8 cellular contexts compared by ENCODE assay signal in genomic region chr19:46659151-46660007, GRCh38. TPM values are rescaled to one million over a fixed set of nuclear protein-coding genes. Genes with fewer than 3 reads are reported as not detected.
A peak's percentile ranks its signal among the peaks of the same experiment; 100 is the strongest.
DNase-seq lines count a peak whose midpoint lies in the region; ATAC-seq and TF ChIP-seq lines count a peak whose summit lies in the region.

No MANE protein-coding gene starts in this region.

- H3K36me3 ChIP-seq in WERI-Rb-1 (no peaks in the 10 kb centered on the region), right atrium auricular region (no peaks in the 10 kb centered on the region), gastrocnemius medialis (no peaks in the 10 kb centered on the region)

- TF ChIP-seq POLR2A in gastrocnemius medialis (IDR thresholded peaks at IDR 0.05): no peak

- H3K9me3 ChIP-seq in WERI-Rb-1 (ENCODE audit: severe bottlenecking) (no peaks in the 10 kb centered on the region), right atrium auricular region (no peaks in the 10 kb centered on the region), gastrocnemius medialis (no peaks in the 10 kb centered on the region)

- CTCF ChIA-PET in activated CD8-positive, alpha-beta memory T cell treated with anti-CD3 and anti-CD28 coated beads, Interleukin-2, amount 10 ng/mL, durations not matched to agents 7 days and 5 days (lab: Charles Lee): interaction anchor here (1.2 to 6.8 kb wide), 3 partner anchors 37 to 94 kb away, joined by 4 to 169 read pairs (median 15); no protein-coding TSS in a partner anchor

- peaks cover 43% of the 10 kb centered on the region for H3K27me3 Mint-ChIP-seq in activated CD8-positive, alpha-beta memory T cell treated with anti-CD3 and anti-CD28 coated beads, Interleukin-2, amount 10 ng/mL, durations not matched to agents 7 days and 5 days

- peaks cover 19% of the 10 kb centered on the region for H3K4me1 Mint-ChIP-seq in activated CD8-positive, alpha-beta memory T cell treated with anti-CD3 and anti-CD28 coated beads, Interleukin-2, amount 10 ng/mL, durations not matched to agents 7 days and 5 days

- no peak for DNase-seq in activated CD8-positive, alpha-beta memory T cell treated with anti-CD3 and anti-CD28 coated beads, Interleukin-2, amount 10 ng/mL, durations not matched to agents 7 days and 5 days
- DNase-seq in activated CD8-positive, alpha-beta memory T cell treated with anti-CD3 and anti-CD28 coated beads, Interleukin-2, amount 50 U/mL, for 48 hours: no peak
- DNase-seq in WERI-Rb-1: peak; percentile 73
- no peak for DNase-seq in right atrium auricular region (ENCODE audit: low spot score)
- DNase-seq in gastrocnemius medialis: no peak
- no peak for DNase-seq in COR-L47 (lab: John Stamatoyannopoulos, UW)
- no peak for DNase-seq in NCI-H1048 (lab: John Stamatoyannopoulos, UW)

- H3K4me3 ChIP-seq in WERI-Rb-1 (ENCODE audit: low read depth, low read length) (peak overlapping the region; percentile 73), right atrium auricular region (peak overlapping the region; percentile 67 to 84), gastrocnemius medialis (peak overlapping the region; percentile 19 to 74 (median 64))

- intact Hi-C loops in gastrocnemius medialis (cut with DNase I; ENCODE audit: low total_unique reads): no loop called here

- H3K27ac ChIP-seq in WERI-Rb-1: peak overlapping the region; percentile 51
- H3K27ac ChIP-seq in right atrium auricular region: peak overlapping the region; percentile 86 to 88
- H3K27ac ChIP-seq in gastrocnemius medialis: no peak overlapping the region

- H3K36me3 Mint-ChIP-seq in activated CD8-positive, alpha-beta memory T cell treated with anti-CD3 and anti-CD28 coated beads, Interleukin-2, amount 10 ng/mL, durations not matched to agents 7 days and 5 days: no peaks in the 10 kb centered on the region

- ATAC-seq in activated CD8-positive, alpha-beta memory T cell treated with anti-CD3 and anti-CD28 coated beads, Interleukin-2, amount 10 ng/mL, durations not matched to agents 7 days and 5 days: no peak
- ATAC-seq in gastrocnemius medialis (no peak), HG02642 (IDR thresholded peaks at IDR 0.05; ENCODE audit: poor library complexity, unreplicated experiment) (no peak)

- in situ Hi-C loops in gastrocnemius medialis (cut with MboI; ENCODE audit: low sequenced_read_pairs in 4 of 4): loop anchor here (5.0 to 10.0 kb wide), 4 partner anchors 42 to 125 kb away; no protein-coding TSS in a partner anchor

- peaks cover 0 to 43% of the 10 kb centered on the region in 2 donors for H3K4me1 ChIP-seq in right atrium auricular region
- peaks cover 17 to 18% of the 10 kb centered on the region in 2 donors for H3K4me1 ChIP-seq in gastrocnemius medialis

- no peaks in the 10 kb centered on the region for H3K27me3 ChIP-seq in WERI-Rb-1 (ENCODE audit: insufficient read depth, low read depth, severe bottlenecking)
- no peaks in the 10 kb centered on the region for H3K27me3 ChIP-seq in right atrium auricular region
- H3K27me3 ChIP-seq in gastrocnemius medialis: peaks cover 14 to 20% (median 16%) of the 10 kb centered on the region in 3 donors

- TF ChIP-seq CTCF in WERI-Rb-1 (IDR thresholded peaks at IDR 0.05; ENCODE audit: low read depth, low read length) (no peak), right atrium auricular region (IDR thresholded peaks at IDR 0.05) (no peak), gastrocnemius medialis (IDR thresholded peaks at IDR 0.05 in 4 of 5, conservative IDR thresholded peaks at IDR 0.05 in 1 of 5) (no peak)

- H3K4me3 Mint-ChIP-seq in activated CD8-positive, alpha-beta memory T cell treated with anti-CD3 and anti-CD28 coated beads, Interleukin-2, amount 10 ng/mL, durations not matched to agents 7 days and 5 days: peak overlapping the region; percentile 18

- H3K9me3 Mint-ChIP-seq in activated CD8-positive, alpha-beta memory T cell treated with anti-CD3 and anti-CD28 coated beads, Interleukin-2, amount 10 ng/mL, durations not matched to agents 7 days and 5 days (ENCODE audit: low read depth): no peaks in the 10 kb centered on the region

- no peak overlapping the region for H3K27ac Mint-ChIP-seq in activated CD8-positive, alpha-beta memory T cell treated with anti-CD3 and anti-CD28 coated beads, Interleukin-2, amount 10 ng/mL, durations not matched to agents 7 days and 5 days

RNA-seq across cellular contexts. Expression of gene DACT3, which starts 1.6 kb away (rescaled TPM):
- 1 to 10 TPM in 1 of 2 experiments, under 1 TPM in 1; 0.12 to 1.2 TPM for total RNA-seq in activated CD8-positive, alpha-beta memory T cell treated with anti-CD3 and anti-CD28 coated beads, Interleukin-2, amount 10 ng/mL, durations not matched to agents 7 days and 5 days
- total RNA-seq in right atrium auricular region (10 to 100 TPM; 23.5 to 25.9 TPM), gastrocnemius medialis (1 to 10 TPM in 1 of 4 donors, under 1 TPM in 3; 0.26 to 1.0 (median 0.39) TPM)

RNA-seq across cellular contexts. Expression of gene GNG8, which starts 23.4 kb away (rescaled TPM):
- 10 to 100 TPM in 1 of 2 experiments, not detected in 1; 25.9 TPM for total RNA-seq in activated CD8-positive, alpha-beta memory T cell treated with anti-CD3 and anti-CD28 coated beads, Interleukin-2, amount 10 ng/mL, durations not matched to agents 7 days and 5 days
- total RNA-seq in right atrium auricular region: not detected
- total RNA-seq in gastrocnemius medialis: not detected

RNA-seq across cellular contexts. Expression of gene PTGIR, which starts 34.5 kb away (rescaled TPM):
- total RNA-seq in activated CD8-positive, alpha-beta memory T cell treated with anti-CD3 and anti-CD28 coated beads, Interleukin-2, amount 10 ng/mL, durations not matched to agents 7 days and 5 days: 10 to 100 TPM in 1 of 2 experiments, 1 to 10 TPM in 1; 1.8 to 27.5 TPM
- 10 to 100 TPM in 1 of 2 donors, 1 to 10 TPM in 1; 7.0 to 20.6 TPM for total RNA-seq in right atrium auricular region
- total RNA-seq in gastrocnemius medialis: 1 to 10 TPM in 3 of 4 donors, under 1 TPM in 1; 0.87 to 1.7 (median 1.3) TPM

RNA-seq across cellular contexts. Expression of gene PRKD2, which starts 57.5 kb away (rescaled TPM):
- total RNA-seq in activated CD8-positive, alpha-beta memory T cell treated with anti-CD3 and anti-CD28 coated beads, Interleukin-2, amount 10 ng/mL, durations not matched to agents 7 days and 5 days: 100 to 1,000 TPM; 147 to 187 TPM
- total RNA-seq in right atrium auricular region (10 to 100 TPM in 1 of 2 donors, 1 to 10 TPM in 1; 8.6 to 19.2 TPM), gastrocnemius medialis (1 to 10 TPM; 4.2 to 7.2 (median 6.1) TPM)

RNA-seq across cellular contexts. Expression of gene CALM3, which starts 58.2 kb away (rescaled TPM):
- total RNA-seq in activated CD8-positive, alpha-beta memory T cell treated with anti-CD3 and anti-CD28 coated beads, Interleukin-2, amount 10 ng/mL, durations not matched to agents 7 days and 5 days: 100 to 1,000 TPM; 497 to 498 TPM
- total RNA-seq in right atrium auricular region (100 to 1,000 TPM; 210 to 296 TPM), gastrocnemius medialis (100 to 1,000 TPM; 109 to 170 (median 142) TPM)

Comparison
In these comparisons a context has a peak if more than half of its experiments do, and no peak if none do; other contexts are left out.
1. H3K27ac ChIP-seq: peak in WERI-Rb-1 (single experiment) and right atrium auricular region (2 of 2); none in gastrocnemius medialis (0 of 4).
2. RNA of gene DACT3, which starts 1.6 kb away (total RNA-seq): 23.5 to 25.9 TPM in right atrium auricular region; 0.12 to 1.2 TPM in activated CD8-positive, alpha-beta memory T cell treated with anti-CD3 and anti-CD28 coated beads, Interleukin-2, amount 10 ng/mL, durations not matched to agents 7 days and 5 days and 0.26 to 1.0 TPM in gastrocnemius medialis; every median in the first group is over 10 times any median in the second.
3. Peak in every context shown above with its lines, with median percentiles within 50 percentile points of each other: H3K4me3 ChIP-seq.